9 cellular contexts compared by ENCODE assay signal in the genomic region with DNA sequence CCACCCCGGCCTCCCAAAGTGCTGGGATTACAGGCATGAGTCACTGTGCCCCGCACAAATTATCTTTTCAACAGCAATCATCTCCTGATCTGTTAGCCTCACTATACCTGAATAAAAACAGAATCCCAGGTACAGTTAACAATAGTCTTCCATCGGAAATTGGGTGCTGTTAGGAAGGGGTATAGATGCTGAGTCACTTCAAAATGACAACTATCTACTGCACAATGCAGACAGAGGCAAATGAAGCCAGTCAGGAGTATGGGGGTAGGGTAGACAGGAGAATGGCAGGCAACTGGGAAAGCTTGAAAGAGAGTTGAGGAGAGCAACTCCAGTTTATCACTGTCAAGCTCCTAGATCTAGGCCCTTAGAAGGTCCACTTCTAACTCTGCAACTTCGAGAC. TPM values are rescaled to one million over a fixed set of nuclear protein-coding genes. Genes with fewer than 3 reads are reported as not detected.
"Had no signal": no experiment of that assay in that cellular context is flagged by ENCODE, and none has a peak within 500 bp of the region (broad histone marks: within the 10 kb centered on the region; RNA-seq: fewer than 3 reads in every experiment).

No MANE protein-coding gene starts in this region.

- H3K36me3 Mint-ChIP-seq: IgD-negative memory B cell had no signal

- H3K4me1 Mint-ChIP-seq: IgD-negative memory B cell had no signal

- H3K4me3 Mint-ChIP-seq: H9, IgD-negative memory B cell had no signal

- FAIRE-seq: H54, HepG2, HTR-8/SVneo had no signal

- DNase-seq: GOT3, HCEC 1CT, KG1 had no signal

- H3K9me3 Mint-ChIP-seq: H9, IgD-negative memory B cell had no signal

- ATAC-seq: HepG2 had no signal

- H3K27ac Mint-ChIP-seq: IgD-negative memory B cell had no signal

RNA-seq across cellular contexts. Expression of a gene that starts 40.3 kb away (rescaled TPM):
- total RNA-seq: H9, HepG2, HT-29 had no signal
- polyA plus RNA-seq: HepG2, IgD-negative memory B cell had no signal

RNA-seq across cellular contexts. Expression of a gene that starts 57.8 kb away (rescaled TPM):
- total RNA-seq: H9, HT-29 had no signal
- polyA plus RNA-seq: IgD-negative memory B cell had no signal
